In the genomic region with DNA sequence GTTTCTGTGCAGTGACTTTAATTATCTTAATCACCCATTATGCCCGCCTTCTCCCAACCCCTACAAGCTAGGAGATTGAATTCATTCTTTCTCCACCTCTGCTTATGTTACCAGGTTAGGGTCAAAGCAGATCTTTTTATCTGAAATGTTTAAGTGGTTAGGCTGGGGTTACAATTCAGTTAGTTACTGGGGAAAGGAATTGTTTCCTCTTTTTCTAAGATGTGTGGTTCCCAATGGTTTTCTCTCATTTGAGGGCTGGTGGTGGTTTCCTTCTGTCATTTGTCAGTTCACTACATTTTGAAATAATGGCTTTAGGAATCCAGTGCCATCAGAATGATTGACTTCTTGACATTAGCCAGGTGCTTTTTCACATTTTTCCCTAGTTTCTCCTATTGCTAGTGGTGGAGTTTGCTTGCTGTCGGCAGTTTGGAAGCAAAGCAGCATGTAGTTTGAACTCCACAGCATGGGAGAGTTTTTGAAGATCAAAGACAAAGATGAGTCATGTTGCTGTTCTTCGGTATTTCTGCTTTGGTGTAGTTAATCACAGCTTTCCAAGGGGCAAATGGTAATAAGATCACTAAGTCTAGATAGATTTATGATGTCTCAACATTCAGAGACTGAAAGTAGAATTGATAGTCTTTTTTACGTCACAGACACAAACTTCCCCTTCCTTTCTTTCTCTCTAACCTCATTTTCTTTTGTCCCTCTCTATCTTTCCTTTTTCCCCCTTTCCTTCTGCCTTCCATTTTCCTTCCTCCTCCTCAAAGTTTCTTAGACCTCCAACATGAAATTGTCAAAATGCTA, we compare ENCODE assay signal across 1 cellular context.
TF ChIP-seq lines count a peak whose summit lies in the region.

No MANE protein-coding gene starts in this region.

TF ChIP-seq in HepG2, 621 proteins besides CTCF, POLR2A, EP300 and RAD21 (continued from another document and continues in another):
- TF ChIP-seq, protein P1, sequence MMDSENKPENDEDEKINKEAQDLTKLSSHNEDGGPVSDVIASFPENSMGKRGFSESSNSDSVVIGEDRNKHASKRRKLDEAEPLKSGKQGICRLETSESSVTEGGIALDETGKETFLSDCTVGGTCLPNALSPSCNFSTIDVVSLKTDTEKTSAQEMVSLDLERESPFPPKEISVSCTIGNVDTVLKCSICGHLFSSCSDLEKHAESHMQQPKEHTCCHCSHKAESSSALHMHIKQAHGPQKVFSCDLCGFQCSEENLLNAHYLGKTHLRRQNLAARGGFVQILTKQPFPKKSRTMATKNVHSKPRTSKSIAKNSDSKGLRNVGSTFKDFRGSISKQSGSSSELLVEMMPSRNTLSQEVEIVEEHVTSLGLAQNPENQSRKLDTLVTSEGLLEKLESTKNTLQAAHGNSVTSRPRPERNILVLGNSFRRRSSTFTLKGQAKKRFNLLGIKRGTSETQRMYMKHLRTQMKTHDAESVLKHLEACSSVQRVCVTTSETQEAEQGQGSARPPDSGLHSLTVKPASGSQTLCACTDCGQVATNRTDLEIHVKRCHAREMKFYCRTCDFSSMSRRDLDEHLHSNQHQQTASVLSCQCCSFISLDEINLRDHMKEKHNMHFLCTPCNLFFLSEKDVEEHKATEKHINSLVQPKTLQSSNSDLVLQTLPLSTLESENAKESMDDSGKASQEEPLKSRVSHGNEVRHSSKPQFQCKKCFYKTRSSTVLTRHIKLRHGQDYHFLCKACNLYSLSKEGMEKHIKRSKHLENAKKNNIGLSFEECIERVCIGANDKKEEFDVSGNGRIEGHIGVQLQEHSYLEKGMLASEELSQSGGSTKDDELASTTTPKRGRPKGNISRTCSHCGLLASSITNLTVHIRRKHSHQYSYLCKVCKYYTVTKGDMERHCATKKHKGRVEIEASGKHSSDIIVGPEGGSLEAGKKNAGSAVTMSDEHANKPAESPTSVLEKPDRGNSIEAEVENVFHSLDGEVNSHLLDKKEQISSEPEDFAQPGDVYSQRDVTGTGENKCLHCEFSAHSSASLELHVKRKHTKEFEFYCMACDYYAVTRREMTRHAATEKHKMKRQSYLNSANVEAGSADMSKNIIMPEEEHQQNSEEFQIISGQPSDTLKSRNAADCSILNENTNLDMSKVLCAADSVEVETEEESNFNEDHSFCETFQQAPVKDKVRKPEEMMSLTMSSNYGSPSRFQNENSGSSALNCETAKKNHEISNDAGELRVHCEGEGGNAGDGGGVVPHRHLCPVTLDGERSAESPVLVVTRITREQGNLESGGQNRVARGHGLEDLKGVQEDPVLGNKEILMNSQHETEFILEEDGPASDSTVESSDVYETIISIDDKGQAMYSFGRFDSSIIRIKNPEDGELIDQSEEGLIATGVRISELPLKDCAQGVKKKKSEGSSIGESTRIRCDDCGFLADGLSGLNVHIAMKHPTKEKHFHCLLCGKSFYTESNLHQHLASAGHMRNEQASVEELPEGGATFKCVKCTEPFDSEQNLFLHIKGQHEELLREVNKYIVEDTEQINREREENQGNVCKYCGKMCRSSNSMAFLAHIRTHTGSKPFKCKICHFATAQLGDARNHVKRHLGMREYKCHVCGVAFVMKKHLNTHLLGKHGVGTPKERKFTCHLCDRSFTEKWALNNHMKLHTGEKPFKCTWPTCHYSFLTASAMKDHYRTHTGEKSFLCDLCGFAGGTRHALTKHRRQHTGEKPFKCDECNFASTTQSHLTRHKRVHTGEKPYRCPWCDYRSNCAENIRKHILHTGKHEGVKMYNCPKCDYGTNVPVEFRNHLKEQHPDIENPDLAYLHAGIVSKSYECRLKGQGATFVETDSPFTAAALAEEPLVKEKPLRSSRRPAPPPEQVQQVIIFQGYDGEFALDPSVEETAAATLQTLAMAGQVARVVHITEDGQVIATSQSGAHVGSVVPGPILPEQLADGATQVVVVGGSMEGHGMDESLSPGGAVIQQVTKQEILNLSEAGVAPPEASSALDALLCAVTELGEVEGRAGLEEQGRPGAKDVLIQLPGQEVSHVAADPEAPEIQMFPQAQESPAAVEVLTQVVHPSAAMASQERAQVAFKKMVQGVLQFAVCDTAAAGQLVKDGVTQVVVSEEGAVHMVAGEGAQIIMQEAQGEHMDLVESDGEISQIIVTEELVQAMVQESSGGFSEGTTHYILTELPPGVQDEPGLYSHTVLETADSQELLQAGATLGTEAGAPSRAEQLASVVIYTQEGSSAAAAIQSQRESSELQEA (CRISPR knock-in tag; IDR thresholded peaks at IDR 0.05; ENCODE audit: not compliant biosample characterization) = no peak
- no peak for TF ChIP-seq DPF2 (CRISPR knock-in tag; IDR thresholded peaks at IDR 0.05; ENCODE audit: borderline replicate concordance, low read depth)
- TF ChIP-seq ELF4 (CRISPR knock-in tag; IDR thresholded peaks at IDR 0.05; ENCODE audit: borderline replicate concordance) = no peak
- TF ChIP-seq, protein P2, sequence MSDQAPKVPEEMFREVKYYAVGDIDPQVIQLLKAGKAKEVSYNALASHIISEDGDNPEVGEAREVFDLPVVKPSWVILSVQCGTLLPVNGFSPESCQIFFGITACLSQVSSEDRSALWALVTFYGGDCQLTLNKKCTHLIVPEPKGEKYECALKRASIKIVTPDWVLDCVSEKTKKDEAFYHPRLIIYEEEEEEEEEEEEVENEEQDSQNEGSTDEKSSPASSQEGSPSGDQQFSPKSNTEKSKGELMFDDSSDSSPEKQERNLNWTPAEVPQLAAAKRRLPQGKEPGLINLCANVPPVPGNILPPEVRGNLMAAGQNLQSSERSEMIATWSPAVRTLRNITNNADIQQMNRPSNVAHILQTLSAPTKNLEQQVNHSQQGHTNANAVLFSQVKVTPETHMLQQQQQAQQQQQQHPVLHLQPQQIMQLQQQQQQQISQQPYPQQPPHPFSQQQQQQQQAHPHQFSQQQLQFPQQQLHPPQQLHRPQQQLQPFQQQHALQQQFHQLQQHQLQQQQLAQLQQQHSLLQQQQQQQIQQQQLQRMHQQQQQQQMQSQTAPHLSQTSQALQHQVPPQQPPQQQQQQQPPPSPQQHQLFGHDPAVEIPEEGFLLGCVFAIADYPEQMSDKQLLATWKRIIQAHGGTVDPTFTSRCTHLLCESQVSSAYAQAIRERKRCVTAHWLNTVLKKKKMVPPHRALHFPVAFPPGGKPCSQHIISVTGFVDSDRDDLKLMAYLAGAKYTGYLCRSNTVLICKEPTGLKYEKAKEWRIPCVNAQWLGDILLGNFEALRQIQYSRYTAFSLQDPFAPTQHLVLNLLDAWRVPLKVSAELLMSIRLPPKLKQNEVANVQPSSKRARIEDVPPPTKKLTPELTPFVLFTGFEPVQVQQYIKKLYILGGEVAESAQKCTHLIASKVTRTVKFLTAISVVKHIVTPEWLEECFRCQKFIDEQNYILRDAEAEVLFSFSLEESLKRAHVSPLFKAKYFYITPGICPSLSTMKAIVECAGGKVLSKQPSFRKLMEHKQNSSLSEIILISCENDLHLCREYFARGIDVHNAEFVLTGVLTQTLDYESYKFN (CRISPR knock-in tag; conservative IDR thresholded peaks at IDR 0.05) = peak; percentile 44; the same call in 1 of the 2 replicates
- TF ChIP-seq, protein P3, sequence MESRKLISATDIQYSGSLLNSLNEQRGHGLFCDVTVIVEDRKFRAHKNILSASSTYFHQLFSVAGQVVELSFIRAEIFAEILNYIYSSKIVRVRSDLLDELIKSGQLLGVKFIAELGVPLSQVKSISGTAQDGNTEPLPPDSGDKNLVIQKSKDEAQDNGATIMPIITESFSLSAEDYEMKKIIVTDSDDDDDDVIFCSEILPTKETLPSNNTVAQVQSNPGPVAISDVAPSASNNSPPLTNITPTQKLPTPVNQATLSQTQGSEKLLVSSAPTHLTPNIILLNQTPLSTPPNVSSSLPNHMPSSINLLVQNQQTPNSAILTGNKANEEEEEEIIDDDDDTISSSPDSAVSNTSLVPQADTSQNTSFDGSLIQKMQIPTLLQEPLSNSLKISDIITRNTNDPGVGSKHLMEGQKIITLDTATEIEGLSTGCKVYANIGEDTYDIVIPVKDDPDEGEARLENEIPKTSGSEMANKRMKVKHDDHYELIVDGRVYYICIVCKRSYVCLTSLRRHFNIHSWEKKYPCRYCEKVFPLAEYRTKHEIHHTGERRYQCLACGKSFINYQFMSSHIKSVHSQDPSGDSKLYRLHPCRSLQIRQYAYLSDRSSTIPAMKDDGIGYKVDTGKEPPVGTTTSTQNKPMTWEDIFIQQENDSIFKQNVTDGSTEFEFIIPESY (CRISPR knock-in tag; IDR thresholded peaks at IDR 0.05) = no peak
- TF ChIP-seq, protein P4, sequence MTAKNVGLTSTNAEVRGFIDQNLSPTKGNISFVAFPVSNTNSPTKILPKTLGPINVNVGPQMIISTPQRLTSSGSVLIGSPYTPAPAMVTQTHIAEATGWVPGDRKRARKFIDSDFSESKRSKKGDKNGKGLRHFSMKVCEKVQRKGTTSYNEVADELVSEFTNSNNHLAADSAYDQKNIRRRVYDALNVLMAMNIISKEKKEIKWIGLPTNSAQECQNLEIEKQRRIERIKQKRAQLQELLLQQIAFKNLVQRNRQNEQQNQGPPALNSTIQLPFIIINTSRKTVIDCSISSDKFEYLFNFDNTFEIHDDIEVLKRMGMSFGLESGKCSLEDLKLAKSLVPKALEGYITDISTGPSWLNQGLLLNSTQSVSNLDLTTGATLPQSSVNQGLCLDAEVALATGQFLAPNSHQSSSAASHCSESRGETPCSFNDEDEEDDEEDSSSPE (CRISPR knock-in tag; IDR thresholded peaks at IDR 0.05) = no peak
- no peak for TF ChIP-seq SIX1 (CRISPR knock-in tag; IDR thresholded peaks at IDR 0.05; ENCODE audit: borderline replicate concordance)
- TF ChIP-seq ZNF17 (CRISPR knock-in tag; IDR thresholded peaks at IDR 0.05) = no peak
- TF ChIP-seq ZSCAN21 (CRISPR knock-in tag; IDR thresholded peaks at IDR 0.05; ENCODE audit: borderline replicate concordance) = no peak
- TF ChIP-seq, protein P5, sequence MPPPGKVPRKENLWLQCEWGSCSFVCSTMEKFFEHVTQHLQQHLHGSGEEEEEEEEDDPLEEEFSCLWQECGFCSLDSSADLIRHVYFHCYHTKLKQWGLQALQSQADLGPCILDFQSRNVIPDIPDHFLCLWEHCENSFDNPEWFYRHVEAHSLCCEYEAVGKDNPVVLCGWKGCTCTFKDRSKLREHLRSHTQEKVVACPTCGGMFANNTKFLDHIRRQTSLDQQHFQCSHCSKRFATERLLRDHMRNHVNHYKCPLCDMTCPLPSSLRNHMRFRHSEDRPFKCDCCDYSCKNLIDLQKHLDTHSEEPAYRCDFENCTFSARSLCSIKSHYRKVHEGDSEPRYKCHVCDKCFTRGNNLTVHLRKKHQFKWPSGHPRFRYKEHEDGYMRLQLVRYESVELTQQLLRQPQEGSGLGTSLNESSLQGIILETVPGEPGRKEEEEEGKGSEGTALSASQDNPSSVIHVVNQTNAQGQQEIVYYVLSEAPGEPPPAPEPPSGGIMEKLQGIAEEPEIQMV (CRISPR knock-in tag; IDR thresholded peaks at IDR 0.05; ENCODE audit: low read depth) = no peak
- TF ChIP-seq CENPX (CRISPR knock-in tag; IDR thresholded peaks at IDR 0.05) = no peak
- no peak for TF ChIP-seq ZNF749 (CRISPR knock-in tag; IDR thresholded peaks at IDR 0.05; ENCODE audit: borderline replicate concordance)
- TF ChIP-seq, protein P6, sequence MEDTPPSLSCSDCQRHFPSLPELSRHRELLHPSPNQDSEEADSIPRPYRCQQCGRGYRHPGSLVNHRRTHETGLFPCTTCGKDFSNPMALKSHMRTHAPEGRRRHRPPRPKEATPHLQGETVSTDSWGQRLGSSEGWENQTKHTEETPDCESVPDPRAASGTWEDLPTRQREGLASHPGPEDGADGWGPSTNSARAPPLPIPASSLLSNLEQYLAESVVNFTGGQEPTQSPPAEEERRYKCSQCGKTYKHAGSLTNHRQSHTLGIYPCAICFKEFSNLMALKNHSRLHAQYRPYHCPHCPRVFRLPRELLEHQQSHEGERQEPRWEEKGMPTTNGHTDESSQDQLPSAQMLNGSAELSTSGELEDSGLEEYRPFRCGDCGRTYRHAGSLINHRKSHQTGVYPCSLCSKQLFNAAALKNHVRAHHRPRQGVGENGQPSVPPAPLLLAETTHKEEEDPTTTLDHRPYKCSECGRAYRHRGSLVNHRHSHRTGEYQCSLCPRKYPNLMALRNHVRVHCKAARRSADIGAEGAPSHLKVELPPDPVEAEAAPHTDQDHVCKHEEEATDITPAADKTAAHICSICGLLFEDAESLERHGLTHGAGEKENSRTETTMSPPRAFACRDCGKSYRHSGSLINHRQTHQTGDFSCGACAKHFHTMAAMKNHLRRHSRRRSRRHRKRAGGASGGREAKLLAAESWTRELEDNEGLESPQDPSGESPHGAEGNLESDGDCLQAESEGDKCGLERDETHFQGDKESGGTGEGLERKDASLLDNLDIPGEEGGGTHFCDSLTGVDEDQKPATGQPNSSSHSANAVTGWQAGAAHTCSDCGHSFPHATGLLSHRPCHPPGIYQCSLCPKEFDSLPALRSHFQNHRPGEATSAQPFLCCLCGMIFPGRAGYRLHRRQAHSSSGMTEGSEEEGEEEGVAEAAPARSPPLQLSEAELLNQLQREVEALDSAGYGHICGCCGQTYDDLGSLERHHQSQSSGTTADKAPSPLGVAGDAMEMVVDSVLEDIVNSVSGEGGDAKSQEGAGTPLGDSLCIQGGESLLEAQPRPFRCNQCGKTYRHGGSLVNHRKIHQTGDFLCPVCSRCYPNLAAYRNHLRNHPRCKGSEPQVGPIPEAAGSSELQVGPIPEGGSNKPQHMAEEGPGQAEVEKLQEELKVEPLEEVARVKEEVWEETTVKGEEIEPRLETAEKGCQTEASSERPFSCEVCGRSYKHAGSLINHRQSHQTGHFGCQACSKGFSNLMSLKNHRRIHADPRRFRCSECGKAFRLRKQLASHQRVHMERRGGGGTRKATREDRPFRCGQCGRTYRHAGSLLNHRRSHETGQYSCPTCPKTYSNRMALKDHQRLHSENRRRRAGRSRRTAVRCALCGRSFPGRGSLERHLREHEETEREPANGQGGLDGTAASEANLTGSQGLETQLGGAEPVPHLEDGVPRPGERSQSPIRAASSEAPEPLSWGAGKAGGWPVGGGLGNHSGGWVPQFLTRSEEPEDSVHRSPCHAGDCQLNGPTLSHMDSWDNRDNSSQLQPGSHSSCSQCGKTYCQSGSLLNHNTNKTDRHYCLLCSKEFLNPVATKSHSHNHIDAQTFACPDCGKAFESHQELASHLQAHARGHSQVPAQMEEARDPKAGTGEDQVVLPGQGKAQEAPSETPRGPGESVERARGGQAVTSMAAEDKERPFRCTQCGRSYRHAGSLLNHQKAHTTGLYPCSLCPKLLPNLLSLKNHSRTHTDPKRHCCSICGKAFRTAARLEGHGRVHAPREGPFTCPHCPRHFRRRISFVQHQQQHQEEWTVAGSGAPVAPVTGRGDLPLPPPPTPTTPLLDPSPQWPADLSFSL (CRISPR knock-in tag; IDR thresholded peaks at IDR 0.05) = no peak
